In genomic region chr10:132371641-132372081, GRCh38 we compare ENCODE assay signal across 10 cellular contexts. TPM values are rescaled to one million over a fixed set of nuclear protein-coding genes. Genes with fewer than 3 reads are reported as not detected.
DNase-seq lines count a peak whose midpoint lies in the region; ATAC-seq and TF ChIP-seq lines count a peak whose summit lies in the region.
"Had no signal": no experiment of that assay in that cellular context is flagged by ENCODE, and none has a peak within 500 bp of the region (broad histone marks: within the 10 kb centered on the region; RNA-seq: fewer than 3 reads in every experiment).

No MANE protein-coding gene starts in this region.

- H3K27ac ChIP-seq in right atrium auricular region = no peak overlapping the region
- H3K27ac ChIP-seq: tibial artery had no signal

- H3K9me3 Mint-ChIP-seq in endothelial cell (ENCODE audit: unreplicated experiment) (no peaks in the 10 kb centered on the region), type B pancreatic cell (no peaks in the 10 kb centered on the region)

- H3K9me3 ChIP-seq in right atrium auricular region (no peaks in the 10 kb centered on the region), T-helper 17 cell (ENCODE audit: control insufficient read depth, low read length, poor library complexity, severe bottlenecking) (no peaks in the 10 kb centered on the region)
- H3K9me3 ChIP-seq: tibial artery had no signal

- no peak overlapping the region for H3K27ac Mint-ChIP-seq in endothelial cell (ENCODE audit: unreplicated experiment)
- no peak overlapping the region for H3K27ac Mint-ChIP-seq in type B pancreatic cell
- no peak overlapping the region for H3K27ac Mint-ChIP-seq in T-helper 17 cell

- no peaks in the 10 kb centered on the region for H3K4me1 ChIP-seq in right atrium auricular region
- H3K4me1 ChIP-seq: tibial artery had no signal

- no peak overlapping the region for H3K4me3 Mint-ChIP-seq in endothelial cell (ENCODE audit: unreplicated experiment)
- H3K4me3 Mint-ChIP-seq in type B pancreatic cell = no peak overlapping the region
- H3K4me3 Mint-ChIP-seq in T-helper 17 cell = no peak overlapping the region

- TF ChIP-seq CTCF in right atrium auricular region (IDR thresholded peaks at IDR 0.05) (no peak), endothelial cell (IDR thresholded peaks at IDR 0.05; ENCODE audit: unreplicated experiment) (peak; percentile 30), type B pancreatic cell (conservative IDR thresholded peaks at IDR 0.05) (peak; percentile 55)

- DNase-seq in Right ventricle myocardium inferior (ENCODE audit: missing footprints) (peak; percentile 58), right atrium auricular region (ENCODE audit: low spot score) (no peak), NAMALWA (ENCODE audit: low spot score) (peak; percentile 56), endothelial cell (ENCODE audit: low spot score) (no peak), type B pancreatic cell (ENCODE audit: extremely low spot score, unreplicated experiment) (no peak), NCI-H1105 (lab: John Stamatoyannopoulos, UW) (no peak), T-helper 17 cell (no peak)
- DNase-seq: stimulated activated CD4-positive, alpha-beta T cell treated with anti-CD3 and anti-CD28 coated beads, Interleukin-12 subunit alpha, Interleukin-12 subunit beta, amount 100 ng/mL, for 4 hours had no signal

- H3K27me3 ChIP-seq in right atrium auricular region = no peaks in the 10 kb centered on the region
- H3K27me3 ChIP-seq: tibial artery had no signal

- ATAC-seq in Right ventricle myocardium inferior = no peak
- ATAC-seq in GM21737 (IDR thresholded peaks at IDR 0.05; ENCODE audit: unreplicated experiment) = no peak
- no peak for ATAC-seq in T-helper 17 cell

- H3K27me3 Mint-ChIP-seq in endothelial cell (ENCODE audit: unreplicated experiment) = peaks cover 12% of the 10 kb centered on the region
- no peaks in the 10 kb centered on the region for H3K27me3 Mint-ChIP-seq in type B pancreatic cell
- peaks cover 5% of the 10 kb centered on the region for H3K27me3 Mint-ChIP-seq in T-helper 17 cell

- peaks cover 18% of the 10 kb centered on the region for H3K4me1 Mint-ChIP-seq in endothelial cell (ENCODE audit: unreplicated experiment)
- H3K4me1 Mint-ChIP-seq in type B pancreatic cell (ENCODE audit: unreplicated experiment) = peaks cover 23% of the 10 kb centered on the region
- peaks cover 7% of the 10 kb centered on the region for H3K4me1 Mint-ChIP-seq in T-helper 17 cell

- H3K36me3 ChIP-seq in right atrium auricular region = peaks cover 1% of the 10 kb centered on the region

- intact Hi-C loops in Right ventricle myocardium inferior (cut with DNase I) = no loop called here

- H3K36me3 Mint-ChIP-seq in endothelial cell (ENCODE audit: low read depth, unreplicated experiment) (peaks cover 13% of the 10 kb centered on the region), type B pancreatic cell (peaks cover 14% of the 10 kb centered on the region), T-helper 17 cell (ENCODE audit: low read depth) (peaks cover 5% of the 10 kb centered on the region)

- no peak overlapping the region for H3K4me3 ChIP-seq in right atrium auricular region
- H3K4me3 ChIP-seq: tibial artery had no signal

RNA-seq across cellular contexts. Expression of gene PWWP2B, which starts 25.3 kb away (rescaled TPM):
- total RNA-seq in Right ventricle myocardium inferior (22.3 TPM), right atrium auricular region (1 to 10 TPM; 7.7 to 8.1 TPM), endothelial cell (ENCODE audit: unreplicated experiment) (7.6 TPM), type B pancreatic cell (ENCODE audit: low replicate concordance) (22.6 and 41.4 TPM in 2 replicates), T-helper 17 cell (10 to 100 TPM; 15.7 to 16.7 TPM)

RNA-seq across cellular contexts. Expression of gene LRRC27, which starts 39.7 kb away (rescaled TPM):
- total RNA-seq in Right ventricle myocardium inferior (4.2 TPM), right atrium auricular region (1 to 10 TPM; 2.6 to 4.6 TPM), endothelial cell (ENCODE audit: unreplicated experiment) (11.1 TPM), type B pancreatic cell (ENCODE audit: low replicate concordance) (8.9 and 14.2 TPM in 2 replicates), T-helper 17 cell (1 to 10 TPM; 3.5 to 7.6 TPM)

Comparison
In these comparisons a context has a peak if more than half of its experiments do, and no peak if none do; other contexts are left out.
1. DNase-seq: peak in Right ventricle myocardium inferior (single experiment) and NAMALWA (single experiment); none in right atrium auricular region (single experiment), endothelial cell (single experiment), type B pancreatic cell (single experiment), NCI-H1105 (single experiment) and T-helper 17 cell (0 of 3).
2. CTCF ChIP-seq: peak in endothelial cell (single experiment) and type B pancreatic cell (single experiment); none in right atrium auricular region (0 of 2).